Comparison of ENCODE assay signal across 9 cellular contexts in genomic region chr7:27171636-27172387, GRCh38. TPM values are rescaled to one million over a fixed set of nuclear protein-coding genes. Genes with fewer than 3 reads are reported as not detected.
A peak's percentile ranks its signal among the peaks of the same experiment; 100 is the strongest.
DNase-seq lines count a peak whose midpoint lies in the region; ATAC-seq and TF ChIP-seq lines count a peak whose summit lies in the region.
"Had no signal": no experiment of that assay in that cellular context is flagged by ENCODE, and none has a peak within 500 bp of the region (broad histone marks: within the 10 kb centered on the region; RNA-seq: fewer than 3 reads in every experiment).

No MANE protein-coding gene starts in this region.

- peaks cover 57% of the 10 kb centered on the region for H3K27me3 Mint-ChIP-seq in activated B cell treated with CpG ODN at 0.5 μM for 24 hours
- peaks cover 83% of the 10 kb centered on the region for H3K27me3 Mint-ChIP-seq in stimulated activated memory B cell treated with anti-CD40 and anti-IgM and Interleukin-4, amounts not matched to agents 10 μg/mL and 1 μg/mL and 100 μg/mL, for 72 hours

- peak overlapping the region; percentile 50 for H3K27ac Mint-ChIP-seq in activated B cell treated with CpG ODN at 0.5 μM for 24 hours
- no peak overlapping the region for H3K27ac Mint-ChIP-seq in stimulated activated memory B cell treated with anti-CD40 and anti-IgM and Interleukin-4, amounts not matched to agents 10 μg/mL and 1 μg/mL and 100 μg/mL, for 72 hours

- WGBS in lower leg skin, 2 donors = 17 to 19% methylated on average over 30 of the region's 30 CpGs

- POLR2A ChIA-PET in activated B cell treated with CpG ODN at 0.5 μM for 24 hours (lab: Charles Lee) = interaction anchor here (1.5 kb wide), 1 partner anchor 19 kb away, joined by 3 read pairs; no protein-coding TSS in a partner anchor

- TF ChIP-seq POLR2A in lower leg skin (IDR thresholded peaks at IDR 0.05) = no peak

- CTCF ChIA-PET in activated B cell treated with CpG ODN at 0.5 μM for 24 hours (lab: Charles Lee) = interaction anchor here (2.0 kb wide), 1 partner anchor 802 kb away, joined by 6 read pairs; no protein-coding TSS in a partner anchor

- H3K9me3 Mint-ChIP-seq in activated B cell treated with CpG ODN at 0.5 μM for 24 hours = no peaks in the 10 kb centered on the region
- H3K9me3 Mint-ChIP-seq in stimulated activated memory B cell treated with anti-CD40 and anti-IgM and Interleukin-4, amounts not matched to agents 10 μg/mL and 1 μg/mL and 100 μg/mL, for 72 hours = no peaks in the 10 kb centered on the region

- TF ChIP-seq CTCF in activated B cell treated with CpG ODN at 0.5 μM for 24 hours (IDR thresholded peaks at IDR 0.05) (no peak), lower leg skin (IDR thresholded peaks at IDR 0.05) (no peak)

- peak overlapping the region; percentile 62 for H3K4me3 Mint-ChIP-seq in activated B cell treated with CpG ODN at 0.5 μM for 24 hours
- H3K4me3 Mint-ChIP-seq in stimulated activated memory B cell treated with anti-CD40 and anti-IgM and Interleukin-4, amounts not matched to agents 10 μg/mL and 1 μg/mL and 100 μg/mL, for 72 hours = no peak overlapping the region

- DNase-seq in ACHN (peak; percentile 67), ELR (ENCODE audit: low read depth) (peak; percentile 78), activated B cell treated with CpG ODN at 0.5 μM for 24 hours (peak; percentile 18), lower leg skin (ENCODE audit: low spot score in 2 of 2) (peak in 1 of 2 donors; percentile 85)

- H3K4me3 ChIP-seq in lower leg skin (ENCODE audit: low read depth, poor library complexity, severe bottlenecking) = peak overlapping the region; percentile 64

- in situ Hi-C loops in ACHN (cut with HindIII; ENCODE audit: low pct_ligation_motif_present, low pct_unique_long_range_greater_than_20kb, low sequenced_read_pairs) = no loop called here

- intact Hi-C loops in activated B cell treated with CpG ODN at 0.5 μM for 24 hours (cut with micrococcal nuclease) (no loop called here), lower leg skin (cut with DNase I; ENCODE audit: low total_unique reads) (no loop called here)

- ATAC-seq in activated B cell treated with CpG ODN at 0.5 μM for 24 hours (ENCODE audit: low read depth) (no peak), GM18867 (IDR thresholded peaks at IDR 0.05; ENCODE audit: unreplicated experiment) (no peak), GM19035 (IDR thresholded peaks at IDR 0.05; ENCODE audit: unreplicated experiment) (no peak), GM21717 (IDR thresholded peaks at IDR 0.05; ENCODE audit: unreplicated experiment) (no peak)
- no peak for ATAC-seq in stimulated activated memory B cell treated with anti-CD40 and anti-IgM and Interleukin-4, amounts not matched to agents 10 μg/mL and 1 μg/mL and 100 μg/mL, for 72 hours

- no peaks in the 10 kb centered on the region for H3K36me3 Mint-ChIP-seq in activated B cell treated with CpG ODN at 0.5 μM for 24 hours (ENCODE audit: low read depth)
- no peaks in the 10 kb centered on the region for H3K36me3 Mint-ChIP-seq in stimulated activated memory B cell treated with anti-CD40 and anti-IgM and Interleukin-4, amounts not matched to agents 10 μg/mL and 1 μg/mL and 100 μg/mL, for 72 hours

- H3K4me1 Mint-ChIP-seq in activated B cell treated with CpG ODN at 0.5 μM for 24 hours = peaks cover 20% of the 10 kb centered on the region
- H3K4me1 Mint-ChIP-seq in stimulated activated memory B cell treated with anti-CD40 and anti-IgM and Interleukin-4, amounts not matched to agents 10 μg/mL and 1 μg/mL and 100 μg/mL, for 72 hours = peaks cover 25% of the 10 kb centered on the region

RNA-seq across cellular contexts. Expression of gene HOXA10, which starts 2.3 kb away (rescaled TPM):
- total RNA-seq in activated B cell treated with CpG ODN at 0.5 μM for 24 hours (0.24 TPM in 1 of 2 replicates, not detected in the other), lower leg skin (10 to 100 TPM in 1 of 4 donors, 1 to 10 TPM in 3; 4.9 to 11.2 (median 6.7) TPM)
- total RNA-seq: SK-MEL-5 had no signal

RNA-seq across cellular contexts. Expression of gene HOXA9, which starts 6.5 kb away (rescaled TPM):
- total RNA-seq in activated B cell treated with CpG ODN at 0.5 μM for 24 hours (not detected in 2 replicates), lower leg skin (10 to 100 TPM; 43.1 to 50.1 (median 46.9) TPM)
- total RNA-seq: SK-MEL-5 had no signal

RNA-seq across cellular contexts. Expression of gene HOXA11, which starts 13.2 kb away (rescaled TPM):
- total RNA-seq in activated B cell treated with CpG ODN at 0.5 μM for 24 hours (not detected in 2 replicates), lower leg skin (1 to 10 TPM in 2 of 4 donors, under 1 TPM in 1, not detected in 1; 0.27 to 1.4 (median 1.0) TPM)

RNA-seq across cellular contexts. Expression of gene HOXA7, which starts 15.3 kb away (rescaled TPM):
- total RNA-seq in activated B cell treated with CpG ODN at 0.5 μM for 24 hours (not detected in 2 replicates), lower leg skin (10 to 100 TPM; 10.0 to 26.1 (median 18.1) TPM)
- total RNA-seq: SK-MEL-5 had no signal

RNA-seq across cellular contexts. Expression of gene HOXA3, which starts 19.4 kb away (rescaled TPM):
- not detected in 2 replicates for total RNA-seq in activated B cell treated with CpG ODN at 0.5 μM for 24 hours
- 10 to 100 TPM in 2 of 4 donors, 1 to 10 TPM in 2; 4.9 to 20.2 (median 13.2) TPM for total RNA-seq in lower leg skin

Comparison
In these comparisons a context has a peak if more than half of its experiments do, and no peak if none do; other contexts are left out.
1. RNA of gene HOXA9, which starts 6.5 kb away (total RNA-seq): 43.1 to 50.1 TPM in lower leg skin; not detected in activated B cell treated with CpG ODN at 0.5 μM for 24 hours; every median in the first group is over 10 times any median in the second.